Comparison of ENCODE assay signal across 18 cellular contexts in genomic region chr15:98901438-98901837, GRCh38.
DNase-seq lines count a peak whose midpoint lies in the region; ATAC-seq and TF ChIP-seq lines count a peak whose summit lies in the region.
"Had no signal": no experiment of that assay in that cellular context is flagged by ENCODE, and none has a peak within 500 bp of the region (broad histone marks: within the 10 kb centered on the region; RNA-seq: fewer than 3 reads in every experiment).

No MANE protein-coding gene starts in this region.

- H3K4me2 ChIP-seq in mesendoderm (ENCODE audit: low read length) (no peak overlapping the region), Karpas-422 (ENCODE audit: low read depth, low read length, poor library complexity, severe bottlenecking) (no peak overlapping the region)

- WGBS in mesendoderm (ENCODE audit: extremely low coverage, insufficient coverage, low lambda C conversion rate) = no CpG with 5 or more reads among the region's 6 CpGs
- WGBS in suprapubic skin = 58% methylated on average over 6 of the region's 6 CpGs

- H3K23ac ChIP-seq in mesendoderm (ENCODE audit: low read length) = no peak overlapping the region

- TF ChIP-seq EP300 in suprapubic skin (IDR thresholded peaks at IDR 0.05) = no peak

- peaks cover 3% of the 10 kb centered on the region for H3K4me1 ChIP-seq in mesendoderm (ENCODE audit: control insufficient read depth, low read depth, low read length)
- peaks cover 74% of the 10 kb centered on the region for H3K4me1 ChIP-seq in suprapubic skin
- H3K4me1 ChIP-seq in Karpas-422 (ENCODE audit: low read length) = no peaks in the 10 kb centered on the region
- H3K4me1 ChIP-seq: right lobe of liver had no signal

- no peaks in the 10 kb centered on the region for H3K9me3 Mint-ChIP-seq in activated T-cell treated with anti-CD3 and anti-CD28 coated beads, Interleukin-2, amount 50 U/mL, for 24 hours
- H3K9me3 Mint-ChIP-seq in activated T-helper 2 cell treated with anti-CD3 and anti-CD28 coated beads, Interferon-gamma antibody, Interleukin-2, Interleukin-4, amounts not matched to agents 10 μg/mL and 5 μg/mL and 100 μg/mL, durations not matched to agents 14 hours and 24 hours and 36 hours = no peaks in the 10 kb centered on the region

- no peak overlapping the region for H2BK120ac ChIP-seq in mesendoderm (ENCODE audit: low read depth, low read length)

- intact Hi-C loops in activated T-helper 2 cell treated with anti-CD3 and anti-CD28 coated beads, Interferon-gamma antibody, Interleukin-2, Interleukin-4, amounts not matched to agents 10 μg/mL and 5 μg/mL and 100 μg/mL, durations not matched to agents 14 hours and 24 hours and 36 hours (cut with micrococcal nuclease) = no loop called here

- no peak overlapping the region for H3K4me3 Mint-ChIP-seq in activated T-cell treated with anti-CD3 and anti-CD28 coated beads, Interleukin-2, amount 50 U/mL, for 24 hours
- H3K4me3 Mint-ChIP-seq in activated T-helper 2 cell treated with anti-CD3 and anti-CD28 coated beads, Interferon-gamma antibody, Interleukin-2, Interleukin-4, amounts not matched to agents 10 μg/mL and 5 μg/mL and 100 μg/mL, durations not matched to agents 14 hours and 24 hours and 36 hours (ENCODE audit: low read depth) = no peak overlapping the region
- H3K4me3 Mint-ChIP-seq: CD8-positive, alpha-beta memory T cell had no signal

- TF ChIP-seq POLR2A in suprapubic skin (IDR thresholded peaks at IDR 0.05) = no peak

- H3K79me2 ChIP-seq in mesendoderm (ENCODE audit: control insufficient read depth, insufficient read depth, low read length) (peaks cover 2% of the 10 kb centered on the region), Karpas-422 (ENCODE audit: low read length) (no peaks in the 10 kb centered on the region)

- H3K9me2 ChIP-seq in Karpas-422 (replicated peaks; ENCODE audit: insufficient read depth, low read length) = no peaks in the 10 kb centered on the region

- no peaks in the 10 kb centered on the region for H3K36me3 ChIP-seq in mesendoderm (ENCODE audit: control insufficient read depth, insufficient read depth, low read length)
- peaks cover 4% of the 10 kb centered on the region for H3K36me3 ChIP-seq in suprapubic skin
- no peaks in the 10 kb centered on the region for H3K36me3 ChIP-seq in Karpas-422 (ENCODE audit: insufficient read depth, low read length)
- H3K36me3 ChIP-seq: right lobe of liver had no signal

- H3K27ac Mint-ChIP-seq in activated T-cell treated with anti-CD3 and anti-CD28 coated beads, Interleukin-2, amount 50 U/mL, for 24 hours = peak overlapping the region; percentile 16
- H3K27ac Mint-ChIP-seq in activated T-helper 2 cell treated with anti-CD3 and anti-CD28 coated beads, Interferon-gamma antibody, Interleukin-2, Interleukin-4, amounts not matched to agents 10 μg/mL and 5 μg/mL and 100 μg/mL, durations not matched to agents 14 hours and 24 hours and 36 hours = peak overlapping the region; percentile 10

- H4K20me1 ChIP-seq in Karpas-422 (ENCODE audit: insufficient read depth, low read depth, low read length) = no peaks in the 10 kb centered on the region

- no peak overlapping the region for H4K5ac ChIP-seq in mesendoderm (ENCODE audit: low read length)

- no peak for TF ChIP-seq CTCF in suprapubic skin (IDR thresholded peaks at IDR 0.05)

- no peak overlapping the region for H3K56ac ChIP-seq in mesendoderm (ENCODE audit: low read length)

- H3K36me3 Mint-ChIP-seq in activated T-cell treated with anti-CD3 and anti-CD28 coated beads, Interleukin-2, amount 50 U/mL, for 24 hours (ENCODE audit: low read depth) = peaks cover 48% of the 10 kb centered on the region
- H3K36me3 Mint-ChIP-seq in activated T-helper 2 cell treated with anti-CD3 and anti-CD28 coated beads, Interferon-gamma antibody, Interleukin-2, Interleukin-4, amounts not matched to agents 10 μg/mL and 5 μg/mL and 100 μg/mL, durations not matched to agents 14 hours and 24 hours and 36 hours (ENCODE audit: low read depth) = peaks cover 25% of the 10 kb centered on the region

- H3K18ac ChIP-seq in mesendoderm (ENCODE audit: low read length) = no peak overlapping the region

- H3K9me3 ChIP-seq in suprapubic skin (no peaks in the 10 kb centered on the region), Karpas-422 (ENCODE audit: low read length) (no peaks in the 10 kb centered on the region)
- H3K9me3 ChIP-seq: right lobe of liver had no signal

- peaks cover 23% of the 10 kb centered on the region for H3K4me1 Mint-ChIP-seq in activated T-cell treated with anti-CD3 and anti-CD28 coated beads, Interleukin-2, amount 50 U/mL, for 24 hours (ENCODE audit: low read depth)
- H3K4me1 Mint-ChIP-seq in activated T-helper 2 cell treated with anti-CD3 and anti-CD28 coated beads, Interferon-gamma antibody, Interleukin-2, Interleukin-4, amounts not matched to agents 10 μg/mL and 5 μg/mL and 100 μg/mL, durations not matched to agents 14 hours and 24 hours and 36 hours (ENCODE audit: low read depth) = peaks cover 18% of the 10 kb centered on the region

- H3K4me3 ChIP-seq in mesendoderm (ENCODE audit: low read length) = no peak overlapping the region
- no peak overlapping the region for H3K4me3 ChIP-seq in suprapubic skin
- H3K4me3 ChIP-seq in Karpas-422 (ENCODE audit: low read length) = no peak overlapping the region
- H3K4me3 ChIP-seq: right lobe of liver had no signal

- H3K4ac ChIP-seq in mesendoderm (ENCODE audit: low read depth, low read length) = no peak overlapping the region

- H3K9ac ChIP-seq in mesendoderm (ENCODE audit: low read length) (no peak overlapping the region), Karpas-422 (ENCODE audit: low read length) (no peak overlapping the region)

- peak overlapping the region; percentile 22 for H3K27ac ChIP-seq in mesendoderm (ENCODE audit: low read depth, low read length)
- H3K27ac ChIP-seq in suprapubic skin = peak overlapping the region; percentile 64
- no peak overlapping the region for H3K27ac ChIP-seq in Karpas-422 (ENCODE audit: low read length)
- H3K27ac ChIP-seq: right lobe of liver, WERI-Rb-1 had no signal

- no peak for ATAC-seq in HG03520 (IDR thresholded peaks at IDR 0.05; ENCODE audit: unreplicated experiment)
- ATAC-seq: left ventricle myocardium superior, right lobe of liver had no signal

- no peak overlapping the region for H2AK5ac ChIP-seq in mesendoderm (ENCODE audit: low read length)

- no peak overlapping the region for H2AFZ ChIP-seq in Karpas-422 (ENCODE audit: low read length)

- H2BK15ac ChIP-seq in mesendoderm (replicated peaks; ENCODE audit: low read depth) = no peak overlapping the region

- H3K27me3 Mint-ChIP-seq in activated T-cell treated with anti-CD3 and anti-CD28 coated beads, Interleukin-2, amount 50 U/mL, for 24 hours = no peaks in the 10 kb centered on the region
- no peaks in the 10 kb centered on the region for H3K27me3 Mint-ChIP-seq in activated T-helper 2 cell treated with anti-CD3 and anti-CD28 coated beads, Interferon-gamma antibody, Interleukin-2, Interleukin-4, amounts not matched to agents 10 μg/mL and 5 μg/mL and 100 μg/mL, durations not matched to agents 14 hours and 24 hours and 36 hours (ENCODE audit: low read depth)

- no peak overlapping the region for H4K8ac ChIP-seq in mesendoderm (ENCODE audit: low read depth, low read length)

- H2BK5ac ChIP-seq in mesendoderm (ENCODE audit: low read length) = no peak overlapping the region

- no peak for DNase-seq in activated T-cell treated with anti-CD3 and anti-CD28 coated beads, Interleukin-2, amount 50 U/mL, for 24 hours
- no peak for DNase-seq in activated T-cell treated with anti-CD3 and anti-CD28 coated beads, Interleukin-2, amount 50 U/mL, for 48 hours
- no peak for DNase-seq in activated T-helper 2 cell treated with anti-CD3 and anti-CD28 coated beads, Interferon-gamma antibody, Interleukin-2, Interleukin-4, amounts not matched to agents 10 μg/mL and 5 μg/mL and 100 μg/mL, durations not matched to agents 14 hours and 24 hours and 36 hours (ENCODE audit: low spot score)
- DNase-seq in mesendoderm = peak; percentile 55
- DNase-seq in suprapubic skin (ENCODE audit: low spot score in 2 of 2) = no peak
- DNase-seq in Kasumi-1 (lab: John Stamatoyannopoulos, UW) = no peak
- DNase-seq in Karpas-422 = no peak
- DNase-seq: activated naive CD4-positive, alpha-beta T cell; CD8-positive, alpha-beta memory T cell; effector CD4-positive, alpha-beta T cell; GOT3; left ventricle myocardium superior; NCI-H2029; NCI-H510A; right lobe of liver; stimulated activated CD4-positive, alpha-beta T cell treated with anti-CD3 and anti-CD28 coated beads, Interleukin-4, amount 100 ng/mL, for 24 hours; WERI-Rb-1 had no signal

- H3K79me1 ChIP-seq in mesendoderm (ENCODE audit: low read length) = peaks cover 2% of the 10 kb centered on the region

- H3K27me3 ChIP-seq in mesendoderm (ENCODE audit: insufficient read depth, low read length, poor library complexity) = no peaks in the 10 kb centered on the region
- H3K27me3 ChIP-seq in suprapubic skin = no peaks in the 10 kb centered on the region
- H3K27me3 ChIP-seq in Karpas-422 (ENCODE audit: low read length) = no peaks in the 10 kb centered on the region
- H3K27me3 ChIP-seq: right lobe of liver had no signal
